Comparison of ENCODE assay signal across 21 cellular contexts in the genomic region with DNA sequence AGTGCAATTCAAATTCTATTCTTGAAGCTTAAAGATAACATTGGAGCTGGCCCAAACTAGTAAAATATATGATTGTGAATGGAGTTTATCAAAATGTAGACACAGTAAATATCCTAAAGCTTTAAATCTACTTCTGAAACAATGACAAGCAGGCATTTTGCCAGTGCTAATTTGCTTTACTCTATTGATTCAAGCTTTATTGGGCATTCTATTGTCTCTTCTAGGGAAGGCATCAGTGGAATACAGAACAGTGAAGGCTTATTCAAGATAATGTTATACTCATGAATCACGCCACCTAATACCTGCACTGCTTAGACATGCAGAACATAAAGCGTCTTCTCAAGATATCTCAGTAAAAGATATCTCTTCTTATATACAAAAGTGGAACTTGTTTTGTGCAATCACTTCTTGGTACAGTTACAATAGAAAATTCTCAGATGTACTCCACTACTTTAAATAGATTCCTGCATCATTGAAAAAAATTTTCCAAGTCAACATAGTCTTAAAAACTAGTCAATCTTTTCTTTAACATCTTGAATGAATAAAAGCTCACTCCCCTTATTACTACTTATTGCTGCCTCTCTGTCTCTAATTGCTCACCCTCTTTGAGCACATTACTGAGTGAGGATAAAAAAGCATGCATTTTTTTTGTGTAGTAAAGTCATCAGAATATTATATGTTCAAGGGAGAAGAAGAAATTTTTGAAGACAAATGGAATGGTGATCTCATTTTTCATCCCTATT.
"Had no signal": no experiment of that assay in that cellular context is flagged by ENCODE, and none has a peak within 500 bp of the region (broad histone marks: within the 10 kb centered on the region; RNA-seq: fewer than 3 reads in every experiment).

No MANE protein-coding gene starts in this region.

- H3K36me3 ChIP-seq: colonic mucosa, gastroesophageal sphincter, heart right ventricle, tibial artery had no signal

- ATAC-seq: activated CD8-positive, alpha-beta memory T cell treated with anti-CD3 and anti-CD28 coated beads, Interleukin-2, amount 10 ng/mL, durations not matched to agents 7 days and 5 days; body of pancreas; gastroesophageal sphincter; heart right ventricle; left ventricle myocardium superior; stimulated activated naive CD8-positive, alpha-beta T cell treated with anti-CD3 and anti-CD28 coated beads, Interleukin-15, Interleukin-2, amounts not matched to agents 100 U/mL and 50 U/mL, for 24 hours had no signal

- DNase-seq: activated B cell treated with CpG ODN at 0.5 μM for 24 hours; activated CD4-positive, alpha-beta memory T cell treated with anti-CD3 and anti-CD28 coated beads for 36 hours; activated CD4-positive, alpha-beta T cell treated with anti-CD3 and anti-CD28 coated beads for 4 hours; activated CD8-positive, alpha-beta memory T cell treated with anti-CD3 and anti-CD28 coated beads, Interleukin-2, amount 10 ng/mL, durations not matched to agents 7 days and 5 days; activated naive CD4-positive, alpha-beta T cell; activated naive CD8-positive, alpha-beta T cell treated with anti-CD3 and anti-CD28 coated beads for 36 hours; amygdala; body of pancreas; central memory CD4-positive, alpha-beta T cell; colonic mucosa; heart right ventricle; immature natural killer cell; kidney glomerular epithelial cell; left ventricle myocardium superior; naive B cell; stimulated activated CD4-positive, alpha-beta T cell treated with anti-CD3 and anti-CD28 coated beads, Interleukin-2, amount 100 ng/mL, for 24 hours; stimulated activated naive CD8-positive, alpha-beta T cell treated with anti-CD3 and anti-CD28 coated beads, Interleukin-15, Interleukin-2, amounts not matched to agents 100 U/mL and 50 U/mL, for 24 hours; substantia nigra; T-helper 9 cell; tibial artery had no signal

- H3K27ac ChIP-seq: body of pancreas, colonic mucosa, gastroesophageal sphincter, heart right ventricle, tibial artery had no signal

- H3K27me3 ChIP-seq: body of pancreas, gastroesophageal sphincter, heart right ventricle, tibial artery had no signal

- H3K4me3 ChIP-seq: body of pancreas, colonic mucosa, gastroesophageal sphincter, heart right ventricle, tibial artery had no signal

- H3K4me1 ChIP-seq: body of pancreas, colonic mucosa, gastroesophageal sphincter, heart right ventricle, tibial artery had no signal

- H3K9me3 ChIP-seq: body of pancreas, colonic mucosa, gastroesophageal sphincter, heart right ventricle, tibial artery had no signal
